Comparison of ENCODE assay signal across 8 cellular contexts in genomic region chr10:61992683-61993629, GRCh38.
A peak's percentile ranks its signal among the peaks of the same experiment; 100 is the strongest.
DNase-seq lines count a peak whose midpoint lies in the region; ATAC-seq and TF ChIP-seq lines count a peak whose summit lies in the region.

No MANE protein-coding gene starts in this region.

- TF ChIP-seq CTCF in neural progenitor cell (IDR thresholded peaks at IDR 0.05) = no peak
- no peak for TF ChIP-seq CTCF in uterus (IDR thresholded peaks at IDR 0.05)

- peak overlapping the region; percentile 89 for H3K27ac Mint-ChIP-seq in neural progenitor cell

- peaks cover 20 to 42% of the 10 kb centered on the region in 2 donors for H3K4me1 ChIP-seq in duodenal mucosa (ENCODE audit: control insufficient read depth in 1 of 2, insufficient read depth in 2 of 2, low read length in 2 of 2)
- H3K4me1 ChIP-seq in neural progenitor cell = peaks cover 25% of the 10 kb centered on the region
- H3K4me1 ChIP-seq in uterus = peaks cover 9 to 13% of the 10 kb centered on the region in 2 donors

- peaks cover 0 to 3% of the 10 kb centered on the region in 2 donors for H3K36me3 ChIP-seq in duodenal mucosa (ENCODE audit: control insufficient read depth in 1 of 2, insufficient read depth in 2 of 2, low read length in 2 of 2)
- no peaks in the 10 kb centered on the region for H3K36me3 ChIP-seq in neural progenitor cell
- no peaks in the 10 kb centered on the region for H3K36me3 ChIP-seq in uterus

- peak overlapping the region; percentile 39 for H3K27ac ChIP-seq in duodenal mucosa (ENCODE audit: low read depth, low read length)
- no peak overlapping the region for H3K27ac ChIP-seq in neural progenitor cell
- H3K27ac ChIP-seq in uterus = peak overlapping the region; percentile 40 to 85

- ATAC-seq in GM19351 (IDR thresholded peaks at IDR 0.05; ENCODE audit: unreplicated experiment) = peak; percentile 36
- ATAC-seq in activated CD4-positive, CD25-positive, alpha-beta regulatory T cell treated with anti-CD3 and anti-CD28 coated beads, Interleukin-2, amount 50 U/mL, for 24 hours = peak; percentile 65 to 68

- peak overlapping the region in 1 of 2 donors; percentile 41 for H3K9ac ChIP-seq in duodenal mucosa (ENCODE audit: low read depth in 1 of 2, low read length in 2 of 2)
- H3K9ac ChIP-seq in neural progenitor cell = no peak overlapping the region

- peaks cover 2% of the 10 kb centered on the region for H3K27me3 Mint-ChIP-seq in neural progenitor cell (ENCODE audit: insufficient read depth, low read depth)

- H3K79me2 ChIP-seq in neural progenitor cell (ENCODE audit: low read depth) = no peaks in the 10 kb centered on the region

- no peaks in the 10 kb centered on the region for H4K20me1 ChIP-seq in neural progenitor cell (ENCODE audit: low read depth)

- H3K4me3 Mint-ChIP-seq in neural progenitor cell = no peak overlapping the region

- H3K27me3 ChIP-seq in duodenal mucosa (ENCODE audit: control insufficient read depth in 1 of 2, insufficient read depth in 2 of 2, low read length in 2 of 2) (no peaks in the 10 kb centered on the region), neural progenitor cell (no peaks in the 10 kb centered on the region), uterus (no peaks in the 10 kb centered on the region)

- no peaks in the 10 kb centered on the region for H3K9me3 ChIP-seq in duodenal mucosa (ENCODE audit: control insufficient read depth in 1 of 2, low read length in 2 of 2)
- H3K9me3 ChIP-seq in neural progenitor cell (ENCODE audit: low read depth) = no peaks in the 10 kb centered on the region
- H3K9me3 ChIP-seq in uterus = no peaks in the 10 kb centered on the region

- TF ChIP-seq POLR2A in uterus (IDR thresholded peaks at IDR 0.05) = peak in 1 of 2 donors; percentile 46

- peaks cover 7% of the 10 kb centered on the region for H3K36me3 Mint-ChIP-seq in neural progenitor cell

- DNase-seq in HT-29 (ENCODE audit: low spot score) = peak; percentile 57
- DNase-seq in neural progenitor cell (ENCODE audit: low spot score) = no peak
- peak; percentile 36 to 62 for DNase-seq in uterus
- no peak for DNase-seq in LoVo (ENCODE audit: low spot score)
- DNase-seq in NCI-H1694 treated with DMSO at 0.1 percent for 48 hours (lab: John Stamatoyannopoulos, UW) = no peak

- peaks cover 38% of the 10 kb centered on the region for H3K4me1 Mint-ChIP-seq in neural progenitor cell

- H3K4me2 ChIP-seq in neural progenitor cell = no peak overlapping the region

- intact Hi-C loops in uterus (cut with DNase I; ENCODE audit: low total_unique reads) = no loop called here

- peak overlapping the region; percentile 4 to 20 for H3K4me3 ChIP-seq in duodenal mucosa (ENCODE audit: low read depth in 1 of 2, low read length in 2 of 2)
- H3K4me3 ChIP-seq in neural progenitor cell = no peak overlapping the region
- H3K4me3 ChIP-seq in uterus = no peak overlapping the region

- peaks cover 5% of the 10 kb centered on the region for H3K9me3 Mint-ChIP-seq in neural progenitor cell

- no peak overlapping the region for H2AFZ ChIP-seq in neural progenitor cell (replicated peaks)

- H3F3A ChIP-seq in neural progenitor cell (ENCODE audit: low read depth) = no peaks in the 10 kb centered on the region

Comparison
In these comparisons a context has a peak if more than half of its experiments do, and no peak if none do; other contexts are left out.
1. DNase-seq: peak in HT-29 (single experiment) and uterus (2 of 2); none in neural progenitor cell (single experiment), LoVo (single experiment) and NCI-H1694 treated with DMSO at 0.1 percent for 48 hours (single experiment).
2. H3K4me3 ChIP-seq: peak in duodenal mucosa (2 of 2); none in neural progenitor cell (single experiment) and uterus (0 of 2).